9 cellular contexts compared by ENCODE assay signal in the genomic region with DNA sequence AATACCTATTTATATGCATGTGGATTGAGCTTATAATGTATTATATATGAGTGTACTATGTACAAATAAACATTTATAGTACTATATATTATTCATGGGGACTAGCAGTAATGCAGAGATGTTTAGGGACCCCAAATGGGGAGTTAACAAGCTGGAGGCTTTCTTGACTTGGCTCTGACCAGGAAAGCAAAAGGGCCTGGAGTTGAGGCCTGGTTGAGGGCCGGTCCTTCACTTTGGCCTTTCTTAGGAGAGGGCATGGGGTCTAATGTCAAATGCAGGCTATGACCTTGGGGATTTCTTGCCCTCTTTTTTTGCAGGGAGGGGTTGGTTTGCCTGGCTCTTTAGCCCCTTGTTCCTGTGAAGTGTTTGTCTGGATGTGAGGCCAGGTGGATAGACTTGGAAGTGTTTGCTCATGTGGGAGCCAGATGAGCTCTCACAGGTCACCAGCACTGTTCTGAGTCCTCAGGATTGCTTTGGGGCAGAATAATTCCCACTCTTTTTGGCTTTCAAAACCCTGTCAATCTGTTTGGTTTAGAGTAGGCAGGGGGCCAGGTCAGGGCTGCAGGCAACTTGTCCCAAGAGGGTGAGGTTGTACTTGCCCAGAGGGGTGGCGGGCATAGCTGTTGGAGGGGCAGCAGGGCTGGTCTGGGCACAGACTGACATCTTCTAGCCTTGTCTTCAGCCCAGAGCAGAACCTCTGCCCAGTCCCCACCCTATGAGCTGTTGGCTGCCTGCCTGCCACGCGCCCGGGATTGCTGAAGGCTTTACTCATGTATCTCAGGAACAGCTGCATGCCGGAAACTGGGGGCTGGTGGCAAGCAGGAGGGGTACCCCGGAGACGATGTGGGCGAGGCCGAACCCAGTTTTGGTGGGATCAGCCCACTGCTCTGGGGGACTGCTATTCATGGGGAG. TPM values are rescaled to one million over a fixed set of nuclear protein-coding genes. Genes with fewer than 3 reads are reported as not detected.
A peak's percentile ranks its signal among the peaks of the same experiment; 100 is the strongest.
DNase-seq lines count a peak whose midpoint lies in the region; ATAC-seq and TF ChIP-seq lines count a peak whose summit lies in the region.
"Had no signal": no experiment of that assay in that cellular context is flagged by ENCODE, and none has a peak within 500 bp of the region (broad histone marks: within the 10 kb centered on the region; RNA-seq: fewer than 3 reads in every experiment).

No MANE protein-coding gene starts in this region.

- peaks cover 24% of the 10 kb centered on the region for H3K79me1 ChIP-seq in mesenchymal stem cell (replicated peaks; ENCODE audit: low read length, poor library complexity, severe bottlenecking)

- H3K9me3 ChIP-seq in mesenchymal stem cell (ENCODE audit: control insufficient read depth, low read length), result no peaks in the 10 kb centered on the region

- DNase-seq in A172 (ENCODE audit: low spot score) (peak; percentile 72), M059J (ENCODE audit: low read depth) (peak; percentile 70), dermis blood vessel endothelial cell (peak; percentile 58), mesenchymal stem cell (no peak), GM10266 (ENCODE audit: extremely low spot score) (no peak)
- no peak for DNase-seq in stimulated activated naive CD8-positive, alpha-beta T cell treated with anti-CD3 and anti-CD28 coated beads, Interleukin-15, amount 100 ng/mL, for 72 hours
- DNase-seq in stimulated activated CD4-positive, alpha-beta T cell treated with anti-CD3 and anti-CD28 coated beads, Interleukin-1b, Interleukin-23, amount 100 ng/mL, for 48 hours, result no peak

- H3K27ac Mint-ChIP-seq in stimulated activated naive CD8-positive, alpha-beta T cell treated with anti-CD3 and anti-CD28 coated beads, Interleukin-15, amount 100 ng/mL, for 72 hours, result peak overlapping the region in 1 of 2 donors; percentile 20

- H2AFZ ChIP-seq in mesenchymal stem cell (ENCODE audit: low read depth, low read length), result no peak overlapping the region

- no peak for ATAC-seq in stimulated activated naive CD8-positive, alpha-beta T cell treated with anti-CD3 and anti-CD28 coated beads, Interleukin-15, amount 100 ng/mL, for 72 hours
- no peak for ATAC-seq in HG02610 (IDR thresholded peaks at IDR 0.05; ENCODE audit: unreplicated experiment)

- H2AK5ac ChIP-seq in mesenchymal stem cell (ENCODE audit: low read length, severe bottlenecking), result no peak overlapping the region

- no peak overlapping the region for H2BK12ac ChIP-seq in mesenchymal stem cell (ENCODE audit: low read length in 2 of 2)

- H3K4me2 ChIP-seq in mesenchymal stem cell (ENCODE audit: low read length, poor library complexity, severe bottlenecking), result no peak overlapping the region

- peak overlapping the region; percentile 49 for H3K9ac ChIP-seq in mesenchymal stem cell (ENCODE audit: low read length)

- no peak overlapping the region for H3K23ac ChIP-seq in mesenchymal stem cell (ENCODE audit: low read length in 2 of 2)

- H3K27me3 ChIP-seq in mesenchymal stem cell (ENCODE audit: control insufficient read depth in 1 of 2, insufficient read depth in 1 of 2, low read length in 2 of 2), result no peaks in the 10 kb centered on the region

- H3K18ac ChIP-seq in mesenchymal stem cell (ENCODE audit: low read depth in 1 of 2, low read length in 2 of 2), result no peak overlapping the region

- H3K4me1 ChIP-seq in mesenchymal stem cell (ENCODE audit: control insufficient read depth, insufficient read depth, low read depth, low read length), result peaks cover 31% of the 10 kb centered on the region

- H3K14ac ChIP-seq in mesenchymal stem cell (ENCODE audit: low read length in 2 of 2), result no peak overlapping the region

- H3K4me3 ChIP-seq in mesenchymal stem cell (ENCODE audit: insufficient read depth in 1 of 2, low read depth in 1 of 2, low read length in 2 of 2), result peak overlapping the region in 1 of 2 experiments; percentile 46

- no peak overlapping the region for H3K4ac ChIP-seq in mesenchymal stem cell (ENCODE audit: low read depth in 1 of 2, low read length in 2 of 2)

- no peak overlapping the region for H4K8ac ChIP-seq in mesenchymal stem cell (ENCODE audit: low read length)

- no peak for TF ChIP-seq CTCF in GM10266 (IDR thresholded peaks at IDR 0.05; ENCODE audit: control insufficient read depth, insufficient read depth, low read depth, missing control alignments)

- no peaks in the 10 kb centered on the region for H3K9me3 Mint-ChIP-seq in stimulated activated naive CD8-positive, alpha-beta T cell treated with anti-CD3 and anti-CD28 coated beads, Interleukin-15, amount 100 ng/mL, for 72 hours

- H4K91ac ChIP-seq in mesenchymal stem cell (ENCODE audit: low read length), result no peak overlapping the region

- H3K36me3 ChIP-seq in mesenchymal stem cell (ENCODE audit: control insufficient read depth in 1 of 2, insufficient read depth in 2 of 2, low read depth in 1 of 2, low read length in 2 of 2), result peaks cover 0 to 22% of the 10 kb centered on the region in 2 experiments

- H2BK15ac ChIP-seq in mesenchymal stem cell (ENCODE audit: low read depth, poor library complexity, severe bottlenecking), result no peak overlapping the region

- H3K27me3 Mint-ChIP-seq in stimulated activated naive CD8-positive, alpha-beta T cell treated with anti-CD3 and anti-CD28 coated beads, Interleukin-15, amount 100 ng/mL, for 72 hours, result no peaks in the 10 kb centered on the region

- H3K27ac ChIP-seq in mesenchymal stem cell (ENCODE audit: low read length, poor library complexity, severe bottlenecking), result no peak overlapping the region
- H3K27ac ChIP-seq: C4-2B had no signal

- no peak overlapping the region for H2BK120ac ChIP-seq in mesenchymal stem cell (ENCODE audit: low read depth, low read length)

- WGBS in mesenchymal stem cell, result 89% methylated on average over 9 of the region's 10 CpGs

- peaks cover 40% of the 10 kb centered on the region for H3K4me1 Mint-ChIP-seq in stimulated activated naive CD8-positive, alpha-beta T cell treated with anti-CD3 and anti-CD28 coated beads, Interleukin-15, amount 100 ng/mL, for 72 hours

- no peak overlapping the region for H3K4me3 Mint-ChIP-seq in stimulated activated naive CD8-positive, alpha-beta T cell treated with anti-CD3 and anti-CD28 coated beads, Interleukin-15, amount 100 ng/mL, for 72 hours

- H2BK5ac ChIP-seq in mesenchymal stem cell (ENCODE audit: low read depth, low read length, poor library complexity, severe bottlenecking), result no peak overlapping the region

RNA-seq across cellular contexts. Expression of a gene that starts 14.6 kb away (rescaled TPM):
- total RNA-seq in A172 (2014; rRNA removed; shearing (Covaris generic)), result 10.9 and 14.3 TPM in 2 replicates
- 14.6 and 21.8 TPM in 2 replicates for total RNA-seq in M059J (2014; rRNA removed; shearing (Covaris generic))
- 12.6 and 17.9 TPM in 2 replicates for total RNA-seq in dermis blood vessel endothelial cell
- polyA plus RNA-seq in mesenchymal stem cell (2013, experiment 1 of 2), result 18.3 TPM
- 18.3 TPM for polyA plus RNA-seq in mesenchymal stem cell (2013, experiment 2 of 2)

RNA-seq across cellular contexts. Expression of a gene that starts 18.1 kb away (rescaled TPM):
- total RNA-seq in A172 (2014; rRNA removed; shearing (Covaris generic)), result 1.2 and 2.3 TPM in 2 replicates
- 0.05 and 0.32 TPM in 2 replicates for total RNA-seq in M059J (2014; rRNA removed; shearing (Covaris generic))
- total RNA-seq in dermis blood vessel endothelial cell, result 0.14 and 0.17 TPM in 2 replicates
- 0.44 TPM for polyA plus RNA-seq in mesenchymal stem cell (2013, experiment 1 of 2)
- polyA plus RNA-seq in mesenchymal stem cell (2013, experiment 2 of 2), result 0.52 TPM

RNA-seq across cellular contexts. Expression of a gene that starts 24.7 kb away (rescaled TPM):
- total RNA-seq in A172 (2014; rRNA removed; shearing (Covaris generic)), result 122 and 155 TPM in 2 replicates
- total RNA-seq in M059J (2014; rRNA removed; shearing (Covaris generic)), result 175 and 194 TPM in 2 replicates
- 135 and 149 TPM in 2 replicates for total RNA-seq in dermis blood vessel endothelial cell
- 171 TPM for polyA plus RNA-seq in mesenchymal stem cell (2013, experiment 1 of 2)
- 170 TPM for polyA plus RNA-seq in mesenchymal stem cell (2013, experiment 2 of 2)

RNA-seq across cellular contexts. Expression of a gene that starts 24.9 kb away (rescaled TPM):
- 46.0 and 50.1 TPM in 2 replicates for total RNA-seq in A172 (2014; rRNA removed; shearing (Covaris generic))
- 21.8 and 27.8 TPM in 2 replicates for total RNA-seq in M059J (2014; rRNA removed; shearing (Covaris generic))
- total RNA-seq in dermis blood vessel endothelial cell, result 21.3 and 36.2 TPM in 2 replicates
- polyA plus RNA-seq in mesenchymal stem cell (2013, experiment 1 of 2), result 17.0 TPM
- polyA plus RNA-seq in mesenchymal stem cell (2013, experiment 2 of 2), result 17.3 TPM

RNA-seq across cellular contexts. Expression of a gene that starts 36.7 kb away (rescaled TPM):
- total RNA-seq in A172 (2014; rRNA removed; shearing (Covaris generic)), result 0.81 and 3.0 TPM in 2 replicates
- 1.3 and 3.4 TPM in 2 replicates for total RNA-seq in M059J (2014; rRNA removed; shearing (Covaris generic))
- 0.60 and 0.68 TPM in 2 replicates for total RNA-seq in dermis blood vessel endothelial cell
- polyA plus RNA-seq in mesenchymal stem cell (2013, experiment 1 of 2), result 0.52 TPM
- polyA plus RNA-seq in mesenchymal stem cell (2013, experiment 2 of 2), result 0.62 TPM

Comparison
In these comparisons a context has a peak if more than half of its experiments do, and no peak if none do; other contexts are left out.
1. DNase-seq: peak in A172 (single experiment), M059J (single experiment) and dermis blood vessel endothelial cell (single experiment); none in mesenchymal stem cell (single experiment), stimulated activated naive CD8-positive, alpha-beta T cell treated with anti-CD3 and anti-CD28 coated beads, Interleukin-15, amount 100 ng/mL, for 72 hours (0 of 2), GM10266 (single experiment) and stimulated activated CD4-positive, alpha-beta T cell treated with anti-CD3 and anti-CD28 coated beads, Interleukin-1b, Interleukin-23, amount 100 ng/mL, for 48 hours (single experiment).